ENCODE assay signal across 28 cellular contexts in genomic region chr2:74361327-74361726, GRCh38.
"Had no signal": no experiment of that assay in that cellular context is flagged by ENCODE, and none has a peak within 500 bp of the region (broad histone marks: within the 10 kb centered on the region; RNA-seq: fewer than 3 reads in every experiment).

No MANE protein-coding gene starts in this region.

- DNase-seq: activated CD4-positive, alpha-beta T cell treated with anti-CD3 and anti-CD28 coated beads, Interleukin-2, amount 10 ng/mL, durations not matched to agents 7 days and 5 days; activated CD4-positive, CD25-positive, alpha-beta regulatory T cell treated with anti-CD3 and anti-CD28 coated beads, Interleukin-2, amount 50 U/mL, for 72 hours; activated CD8-positive, alpha-beta T cell treated with anti-CD3 and anti-CD28 coated beads, Interleukin-2, amount 10 ng/mL, durations not matched to agents 7 days and 5 days; activated gamma-delta T cell treated with Interleukin-2 at 50 U/mL for 16 hours; anterior cingulate cortex; caudate nucleus; effector CD4-positive, alpha-beta T cell; esophagus squamous epithelium; head of caudate nucleus; hypothalamus; left ventricle myocardium inferior; mesenchymal stem cell; nucleus accumbens; posterior cingulate gyrus; small intestine; stimulated activated CD4-positive, alpha-beta T cell treated with anti-CD3 and anti-CD28 coated beads, Interleukin-15, amount 100 ng/mL, for 24 hours; stimulated activated naive B cell treated with anti-CD40 and anti-IgM and Interleukin-4, amounts not matched to agents 10 μg/mL and 1 μg/mL and 100 μg/mL, for 72 hours; transverse colon; uterus; WERI-Rb-1 had no signal

- H3K4me1 ChIP-seq: esophagus squamous epithelium, transverse colon, uterus had no signal

- H3K9me3 ChIP-seq: esophagus squamous epithelium, gastroesophageal sphincter, left ventricle myocardium inferior, transverse colon, uterus had no signal

- H3K4me3 ChIP-seq: esophagus squamous epithelium, gastroesophageal sphincter, left ventricle myocardium inferior, transverse colon, uterus had no signal

- H3K27me3 ChIP-seq: esophagus squamous epithelium, gastroesophageal sphincter, transverse colon, uterus had no signal

- H3K27me3 Mint-ChIP-seq: activated CD4-positive, alpha-beta T cell treated with anti-CD3 and anti-CD28 coated beads, Interleukin-2, amount 10 ng/mL, durations not matched to agents 7 days and 5 days; activated naive CD4-positive, alpha-beta T cell treated with anti-CD3 and anti-CD28 coated beads, Interleukin-2, amount 50 U/mL, for 24 hours; brain; dendritic cell treated with granulocyte-macrophage colony-stimulating factor and Interleukin-4, amounts not matched to agents 40 ng/mL and 50 ng/mL, for 4 days; stimulated activated naive B cell treated with anti-CD40 and anti-IgM and Interleukin-4, amounts not matched to agents 10 μg/mL and 1 μg/mL and 100 μg/mL, for 72 hours had no signal

- H3K36me3 ChIP-seq: uterus had no signal

- H3K27ac Mint-ChIP-seq: activated CD4-positive, alpha-beta T cell treated with anti-CD3 and anti-CD28 coated beads, Interleukin-2, amount 10 ng/mL, durations not matched to agents 7 days and 5 days; activated CD8-positive, alpha-beta T cell treated with anti-CD3 and anti-CD28 coated beads, Interleukin-2, amount 10 ng/mL, durations not matched to agents 7 days and 5 days; activated naive CD4-positive, alpha-beta T cell treated with anti-CD3 and anti-CD28 coated beads, Interleukin-2, amount 50 U/mL, for 24 hours; activated T-helper 1 cell treated with anti-CD3 and anti-CD28 coated beads, Interleukin-12 subunit alpha, Interleukin-12 subunit beta, Interleukin-2, Interleukin-4 antibody, amounts not matched to agents 30 ng/mL and 10 ng/mL and 1 ng/mL, durations not matched to agents 14 hours and 24 hours and 36 hours; dendritic cell treated with granulocyte-macrophage colony-stimulating factor and Interleukin-4, amounts not matched to agents 40 ng/mL and 50 ng/mL, for 4 days; nephron; stimulated activated naive B cell treated with anti-CD40 and anti-IgM and Interleukin-4, amounts not matched to agents 10 μg/mL and 1 μg/mL and 100 μg/mL, for 72 hours; T-helper 2 cell treated with Interferon-gamma antibody and Interleukin-4, amounts not matched to agents 5 μg/mL and 100 μg/mL, for 36 hours had no signal

- ATAC-seq: activated CD8-positive, alpha-beta T cell treated with anti-CD3 and anti-CD28 coated beads, Interleukin-2, amount 10 ng/mL, durations not matched to agents 7 days and 5 days; gastroesophageal sphincter; sciatic nerve; stimulated activated naive B cell treated with anti-CD40 and anti-IgM and Interleukin-4, amounts not matched to agents 10 μg/mL and 1 μg/mL and 100 μg/mL, for 72 hours had no signal

- H3K4me1 Mint-ChIP-seq: activated CD4-positive, alpha-beta T cell treated with anti-CD3 and anti-CD28 coated beads, Interleukin-2, amount 10 ng/mL, durations not matched to agents 7 days and 5 days; activated naive CD4-positive, alpha-beta T cell treated with anti-CD3 and anti-CD28 coated beads, Interleukin-2, amount 50 U/mL, for 24 hours; brain; nephron; stimulated activated naive B cell treated with anti-CD40 and anti-IgM and Interleukin-4, amounts not matched to agents 10 μg/mL and 1 μg/mL and 100 μg/mL, for 72 hours had no signal

- H3K4me3 Mint-ChIP-seq: activated CD4-positive, alpha-beta T cell treated with anti-CD3 and anti-CD28 coated beads, Interleukin-2, amount 10 ng/mL, durations not matched to agents 7 days and 5 days; activated CD8-positive, alpha-beta T cell treated with anti-CD3 and anti-CD28 coated beads, Interleukin-2, amount 10 ng/mL, durations not matched to agents 7 days and 5 days; activated naive CD4-positive, alpha-beta T cell treated with anti-CD3 and anti-CD28 coated beads, Interleukin-2, amount 50 U/mL, for 24 hours; activated T-helper 1 cell treated with anti-CD3 and anti-CD28 coated beads, Interleukin-12 subunit alpha, Interleukin-12 subunit beta, Interleukin-2, Interleukin-4 antibody, amounts not matched to agents 30 ng/mL and 10 ng/mL and 1 ng/mL, durations not matched to agents 14 hours and 24 hours and 36 hours; brain; dendritic cell treated with granulocyte-macrophage colony-stimulating factor and Interleukin-4, amounts not matched to agents 40 ng/mL and 50 ng/mL, for 4 days; nephron; stimulated activated naive B cell treated with anti-CD40 and anti-IgM and Interleukin-4, amounts not matched to agents 10 μg/mL and 1 μg/mL and 100 μg/mL, for 72 hours; T-helper 2 cell treated with Interferon-gamma antibody and Interleukin-4, amounts not matched to agents 5 μg/mL and 100 μg/mL, for 36 hours had no signal

- H3K27ac ChIP-seq: esophagus squamous epithelium, gastroesophageal sphincter, left ventricle myocardium inferior, transverse colon, uterus, WERI-Rb-1 had no signal

- H3K9me3 Mint-ChIP-seq: activated CD4-positive, alpha-beta T cell treated with anti-CD3 and anti-CD28 coated beads, Interleukin-2, amount 10 ng/mL, durations not matched to agents 7 days and 5 days; activated naive CD4-positive, alpha-beta T cell treated with anti-CD3 and anti-CD28 coated beads, Interleukin-2, amount 50 U/mL, for 24 hours; activated T-helper 1 cell treated with anti-CD3 and anti-CD28 coated beads, Interleukin-12 subunit alpha, Interleukin-12 subunit beta, Interleukin-2, Interleukin-4 antibody, amounts not matched to agents 30 ng/mL and 10 ng/mL and 1 ng/mL, durations not matched to agents 14 hours and 24 hours and 36 hours; brain; dendritic cell treated with granulocyte-macrophage colony-stimulating factor and Interleukin-4, amounts not matched to agents 40 ng/mL and 50 ng/mL, for 4 days; nephron; stimulated activated naive B cell treated with anti-CD40 and anti-IgM and Interleukin-4, amounts not matched to agents 10 μg/mL and 1 μg/mL and 100 μg/mL, for 72 hours; T-helper 2 cell treated with Interferon-gamma antibody and Interleukin-4, amounts not matched to agents 5 μg/mL and 100 μg/mL, for 36 hours had no signal
